Comparison of ENCODE assay signal across 26 cellular contexts in the genomic region with DNA sequence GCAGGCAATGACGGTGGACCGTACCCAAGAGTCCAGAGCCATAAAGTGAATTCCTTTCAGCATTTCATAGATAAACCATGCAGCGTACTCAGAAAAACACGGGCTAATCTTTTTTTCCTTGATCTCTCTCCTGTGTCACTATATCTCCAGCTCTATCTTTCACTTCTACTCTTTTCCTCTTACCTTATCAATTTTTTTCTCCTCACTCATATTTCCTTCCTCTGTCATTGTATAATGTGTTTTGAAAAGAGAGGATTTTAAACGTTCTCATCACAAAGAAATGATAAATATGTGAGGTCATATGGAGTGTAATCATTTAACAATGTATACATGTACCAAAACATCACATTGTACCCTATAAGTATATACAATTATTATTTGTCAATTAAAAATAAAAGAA.
"Had no signal": no experiment of that assay in that cellular context is flagged by ENCODE, and none has a peak within 500 bp of the region (broad histone marks: within the 10 kb centered on the region; RNA-seq: fewer than 3 reads in every experiment).

No MANE protein-coding gene starts in this region.

- H3K27ac ChIP-seq: stomach, suprapubic skin, testis, thoracic aorta, thyroid gland, tibial artery, tibial nerve, transverse colon, upper lobe of left lung, upper lobe of right lung, uterus, vagina had no signal

- DNase-seq: stimulated activated CD4-positive, alpha-beta T cell treated with anti-CD3 and anti-CD28 coated beads, Interleukin-2, amount 100 ng/mL, for 48 hours; stimulated activated CD4-positive, alpha-beta T cell treated with anti-CD3 and anti-CD28 coated beads, Interleukin-4, amount 100 ng/mL, for 1 hour; stimulated activated CD4-positive, alpha-beta T cell treated with anti-CD3 and anti-CD28 coated beads, Interleukin-4, amount 100 ng/mL, for 24 hours; stimulated activated CD4-positive, alpha-beta T cell treated with anti-CD3 and anti-CD28 coated beads, Interleukin-4, amount 100 ng/mL, for 4 hours; stimulated activated CD8-positive, alpha-beta memory T cell treated with anti-CD3 and anti-CD28 coated beads, Interleukin-4, amount 100 ng/mL, for 48 hours; stimulated activated naive B cell treated with anti-CD40 and anti-IgM and Interleukin-4, amounts not matched to agents 10 μg/mL and 1 μg/mL and 100 μg/mL, for 72 hours; stimulated activated naive CD4-positive, alpha-beta T cell; stimulated activated naive CD4-positive, alpha-beta T cell treated with Interleukin-2 at 50 U/mL for 16 hours; stimulated activated naive CD8-positive, alpha-beta T cell treated with anti-CD3 and anti-CD28 coated beads, Interleukin-15, amount 100 ng/mL, for 72 hours; stimulated activated naive CD8-positive, alpha-beta T cell treated with anti-CD3 and anti-CD28 coated beads, Interleukin-15, Interleukin-2, amounts not matched to agents 100 U/mL and 50 U/mL, for 24 hours; stomach; substantia nigra; testis; thyroid gland; tibial artery; transverse colon; upper lobe of left lung; upper lobe of right lung; uterus had no signal

- H3K27me3 ChIP-seq: stomach, suprapubic skin, testis, thyroid gland, tibial artery, tibial nerve, transverse colon, upper lobe of left lung, upper lobe of right lung, uterus, vagina had no signal

- H3K4me1 ChIP-seq: stomach, suprapubic skin, testis, thyroid gland, tibial artery, tibial nerve, transverse colon, upper lobe of left lung, upper lobe of right lung, uterus, vagina had no signal

- H3K36me3 ChIP-seq: stomach, suprapubic skin, thoracic aorta, thyroid gland, tibial artery, tibial nerve, transverse colon, upper lobe of left lung, upper lobe of right lung, uterus, vagina had no signal

- ATAC-seq: stimulated activated effector memory CD8-positive, alpha-beta T cell treated with anti-CD3 and anti-CD28 coated beads, Interleukin-12 subunit alpha, Interleukin-12 subunit beta, amount 100 ng/mL, for 72 hours; stimulated activated memory B cell treated with anti-CD40 and anti-IgM and Interleukin-4, amounts not matched to agents 10 μg/mL and 1 μg/mL and 100 μg/mL, for 72 hours; stimulated activated naive B cell treated with anti-CD40 and anti-IgM and Interleukin-4, amounts not matched to agents 10 μg/mL and 1 μg/mL and 100 μg/mL, for 72 hours; stimulated activated naive CD8-positive, alpha-beta T cell treated with anti-CD3 and anti-CD28 coated beads, Interleukin-15, amount 100 ng/mL, for 72 hours; stimulated activated naive CD8-positive, alpha-beta T cell treated with anti-CD3 and anti-CD28 coated beads, Interleukin-15, Interleukin-2, amounts not matched to agents 100 U/mL and 50 U/mL, for 24 hours; upper lobe of right lung had no signal

- FAIRE-seq: urothelium cell line had no signal

- H3K9me3 ChIP-seq: suprapubic skin, testis, thoracic aorta, thyroid gland, tibial artery, tibial nerve, transverse colon, upper lobe of left lung, upper lobe of right lung, uterus, vagina had no signal

- H3K4me3 ChIP-seq: stomach, suprapubic skin, testis, thoracic aorta, thyroid gland, tibial artery, tibial nerve, transverse colon, upper lobe of left lung, upper lobe of right lung, uterus, vagina had no signal
